Comparison of ENCODE assay signal across 22 cellular contexts in the genomic region with DNA sequence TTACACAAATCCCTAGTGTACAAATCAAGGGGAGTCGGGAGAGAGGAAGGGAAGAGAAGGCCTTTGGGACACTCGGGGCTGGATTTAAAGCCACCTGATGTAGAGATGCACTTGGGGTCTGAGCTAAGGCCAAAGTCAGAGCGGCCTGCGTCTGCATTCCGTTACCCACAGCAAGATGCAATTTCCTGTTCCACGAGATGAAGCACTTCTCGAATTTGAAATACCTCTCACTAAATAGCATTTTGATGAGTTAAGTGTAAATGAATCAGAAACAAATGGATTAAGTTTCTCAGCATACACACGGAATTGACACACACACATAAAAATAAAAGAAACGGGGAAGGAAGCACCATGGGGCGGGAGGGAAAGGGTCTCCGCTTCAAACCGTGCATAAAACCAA.
"Had no signal": no experiment of that assay in that cellular context is flagged by ENCODE, and none has a peak within 500 bp of the region (broad histone marks: within the 10 kb centered on the region; RNA-seq: fewer than 3 reads in every experiment).

No MANE protein-coding gene starts in this region.

- H3K9me3 ChIP-seq: heart right ventricle, mucosa of descending colon, neutrophil, psoas muscle, right lobe of liver, tibial artery, upper lobe of right lung, vagina had no signal

- H3K27ac ChIP-seq: heart right ventricle, neutrophil, psoas muscle, right lobe of liver, spleen, tibial artery, upper lobe of right lung, vagina had no signal

- H3K27ac Mint-ChIP-seq: naive thymus-derived CD8-positive, alpha-beta T cell; stimulated activated memory B cell treated with anti-CD40 and anti-IgM and Interleukin-4, amounts not matched to agents 10 μg/mL and 1 μg/mL and 100 μg/mL, for 72 hours; stimulated activated naive CD8-positive, alpha-beta T cell treated with anti-CD3 and anti-CD28 coated beads, Interleukin-15, Interleukin-2, amounts not matched to agents 100 ng/mL and 50 ng/mL, for 24 hours had no signal

- H3K36me3 ChIP-seq: heart right ventricle, neutrophil, right lobe of liver, spleen, tibial artery, upper lobe of right lung, vagina had no signal

- ATAC-seq: esophagus mucosa; heart right ventricle; left lobe of liver; mucosa of descending colon; naive thymus-derived CD8-positive, alpha-beta T cell; psoas muscle; right lobe of liver; stimulated activated memory B cell treated with anti-CD40 and anti-IgM and Interleukin-4, amounts not matched to agents 10 μg/mL and 1 μg/mL and 100 μg/mL, for 72 hours; upper lobe of right lung had no signal

- H3K4me3 ChIP-seq: heart right ventricle, mucosa of descending colon, psoas muscle, right lobe of liver, spleen, tibial artery, upper lobe of right lung, vagina had no signal

- H3K27me3 ChIP-seq: upper lobe of right lung, vagina had no signal

- H3K4me1 Mint-ChIP-seq: naive thymus-derived CD8-positive, alpha-beta T cell had no signal

- H3K36me3 Mint-ChIP-seq: naive thymus-derived CD8-positive, alpha-beta T cell; stimulated activated memory B cell treated with anti-CD40 and anti-IgM and Interleukin-4, amounts not matched to agents 10 μg/mL and 1 μg/mL and 100 μg/mL, for 72 hours had no signal

- DNase-seq: effector memory CD4-positive, alpha-beta T cell; heart right ventricle; hypothalamus; islet precursor cell; mammary epithelial cell; mucosa of descending colon; naive thymus-derived CD8-positive, alpha-beta T cell; psoas muscle; retina; right lobe of liver; spleen; stimulated activated CD4-positive, alpha-beta T cell treated with anti-CD3 and anti-CD28 coated beads, Interleukin-15, amount 100 ng/mL, for 24 hours; stimulated activated CD4-positive, alpha-beta T cell treated with anti-CD3 and anti-CD28 coated beads, Interleukin-1b, Interleukin-23, amount 100 ng/mL, for 48 hours; stimulated activated CD4-positive, alpha-beta T cell treated with anti-CD3 and anti-CD28 coated beads, Interleukin-4, amount 100 ng/mL, for 24 hours; tibial artery; upper lobe of right lung had no signal

- H3K4me3 Mint-ChIP-seq: naive thymus-derived CD8-positive, alpha-beta T cell; stimulated activated memory B cell treated with anti-CD40 and anti-IgM and Interleukin-4, amounts not matched to agents 10 μg/mL and 1 μg/mL and 100 μg/mL, for 72 hours; stimulated activated naive CD8-positive, alpha-beta T cell treated with anti-CD3 and anti-CD28 coated beads, Interleukin-15, Interleukin-2, amounts not matched to agents 100 ng/mL and 50 ng/mL, for 24 hours had no signal

- H3K4me1 ChIP-seq: psoas muscle, spleen had no signal
